Comparison of ENCODE assay signal across 18 cellular contexts in the genomic region with DNA sequence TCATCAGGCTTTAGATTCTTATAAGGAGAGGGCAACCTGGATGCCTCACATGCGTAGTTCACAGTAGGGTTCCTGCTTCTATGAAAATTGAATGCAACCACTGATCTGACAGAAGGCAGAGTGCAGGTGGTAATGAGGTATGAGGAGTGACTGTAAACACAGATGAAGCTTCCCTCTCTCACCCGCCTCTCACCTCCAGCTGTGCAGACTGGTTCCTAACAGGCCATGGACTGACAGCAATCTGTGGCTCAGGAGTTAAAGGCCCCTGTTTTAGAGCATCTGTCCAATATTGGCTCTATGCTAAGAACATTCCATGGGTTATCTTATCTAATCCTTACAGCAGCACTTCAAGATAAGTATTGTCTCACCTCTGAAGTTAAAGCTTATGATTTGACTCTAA.
"Had no signal": no experiment of that assay in that cellular context is flagged by ENCODE, and none has a peak within 500 bp of the region (broad histone marks: within the 10 kb centered on the region; RNA-seq: fewer than 3 reads in every experiment).

No MANE protein-coding gene starts in this region.

- H3K4me3 Mint-ChIP-seq: activated CD4-positive, alpha-beta memory T cell treated with anti-CD3 and anti-CD28 coated beads, Interleukin-2, amount 10 ng/mL, durations not matched to agents 7 days and 5 days; activated CD4-positive, alpha-beta T cell treated with anti-CD3 and anti-CD28 coated beads for 36 hours; activated T-cell treated with anti-CD3 and anti-CD28 coated beads, Interleukin-2, amount 50 U/mL, for 24 hours; naive thymus-derived CD8-positive, alpha-beta T cell; stimulated activated naive CD8-positive, alpha-beta T cell treated with anti-CD3 and anti-CD28 coated beads, Interleukin-15, amount 100 ng/mL, for 72 hours; type B pancreatic cell had no signal

- H3K9me3 Mint-ChIP-seq: activated CD4-positive, alpha-beta memory T cell treated with anti-CD3 and anti-CD28 coated beads, Interleukin-2, amount 10 ng/mL, durations not matched to agents 7 days and 5 days had no signal

- ATAC-seq: activated CD4-positive, alpha-beta T cell treated with anti-CD3 and anti-CD28 coated beads for 36 hours; activated naive CD4-positive, alpha-beta T cell treated with anti-CD3 and anti-CD28 coated beads, Interleukin-2, amount 50 U/mL, for 72 hours; left lung; mucosa of descending colon; naive thymus-derived CD8-positive, alpha-beta T cell; stimulated activated naive CD8-positive, alpha-beta T cell treated with anti-CD3 and anti-CD28 coated beads, Interleukin-15, amount 100 ng/mL, for 72 hours had no signal

- DNase-seq: activated CD4-positive, alpha-beta memory T cell treated with anti-CD3 and anti-CD28 coated beads, Interleukin-2, amount 10 ng/mL, durations not matched to agents 7 days and 5 days; activated CD4-positive, alpha-beta T cell treated with anti-CD3 and anti-CD28 coated beads for 36 hours; activated effector memory CD4-positive, alpha-beta T cell treated with Interleukin-2 at 50 U/mL for 16 hours; activated T-cell treated with anti-CD3 and anti-CD28 coated beads, Interleukin-2, amount 50 U/mL, for 24 hours; amniotic stem cell; central memory CD4-positive, alpha-beta T cell; cortex of kidney; effector CD4-positive, alpha-beta T cell; esophagus squamous epithelium; left lung; mammary epithelial cell; mucosa of descending colon; naive thymus-derived CD8-positive, alpha-beta T cell; sigmoid colon; spleen; stimulated activated naive CD8-positive, alpha-beta T cell treated with anti-CD3 and anti-CD28 coated beads, Interleukin-15, amount 100 ng/mL, for 72 hours had no signal

- H3K4me1 Mint-ChIP-seq: activated CD4-positive, alpha-beta memory T cell treated with anti-CD3 and anti-CD28 coated beads, Interleukin-2, amount 10 ng/mL, durations not matched to agents 7 days and 5 days; activated CD4-positive, alpha-beta T cell treated with anti-CD3 and anti-CD28 coated beads for 36 hours; naive thymus-derived CD8-positive, alpha-beta T cell; stimulated activated naive CD8-positive, alpha-beta T cell treated with anti-CD3 and anti-CD28 coated beads, Interleukin-15, amount 100 ng/mL, for 72 hours had no signal

- H3K27ac Mint-ChIP-seq: activated CD4-positive, alpha-beta memory T cell treated with anti-CD3 and anti-CD28 coated beads, Interleukin-2, amount 10 ng/mL, durations not matched to agents 7 days and 5 days; activated CD4-positive, alpha-beta T cell treated with anti-CD3 and anti-CD28 coated beads for 36 hours; activated naive CD4-positive, alpha-beta T cell treated with anti-CD3 and anti-CD28 coated beads, Interleukin-2, amount 50 U/mL, for 72 hours; activated T-cell treated with anti-CD3 and anti-CD28 coated beads, Interleukin-2, amount 50 U/mL, for 24 hours; naive thymus-derived CD8-positive, alpha-beta T cell; stimulated activated naive CD8-positive, alpha-beta T cell treated with anti-CD3 and anti-CD28 coated beads, Interleukin-15, amount 100 ng/mL, for 72 hours; type B pancreatic cell had no signal
